Comparison of ENCODE assay signal across 15 cellular contexts in the genomic region with DNA sequence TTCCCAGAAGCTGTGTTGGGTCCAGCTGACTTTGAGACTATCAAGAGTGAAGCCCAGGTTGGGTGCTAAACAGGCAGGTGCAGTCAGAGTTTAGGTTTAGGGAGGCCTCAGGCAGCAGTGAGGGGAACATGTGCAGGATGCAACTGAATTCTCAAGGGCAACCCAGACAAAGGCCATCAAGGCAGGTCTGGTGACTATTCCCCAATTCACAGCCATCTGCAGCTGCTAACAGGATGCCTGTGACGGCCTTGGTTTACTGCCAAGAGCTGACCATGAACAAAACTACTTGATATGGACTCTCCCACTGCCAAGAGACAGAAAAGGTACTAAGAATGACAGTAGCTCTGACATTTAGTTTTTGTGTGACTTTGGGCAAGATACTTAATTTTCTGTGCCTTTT. TPM values are rescaled to one million over a fixed set of nuclear protein-coding genes. Genes with fewer than 3 reads are reported as not detected.
DNase-seq lines count a peak whose midpoint lies in the region; ATAC-seq and TF ChIP-seq lines count a peak whose summit lies in the region.
"Had no signal": no experiment of that assay in that cellular context is flagged by ENCODE, and none has a peak within 500 bp of the region (broad histone marks: within the 10 kb centered on the region; RNA-seq: fewer than 3 reads in every experiment).

No MANE protein-coding gene starts in this region.

- DNase-seq in AG20443 (ENCODE audit: low spot score) (peak; percentile 41), NCI-H2029 treated with DMSO at 0.1 percent for 48 hours (lab: John Stamatoyannopoulos, UW) (peak; percentile 6), choroid plexus epithelial cell (ENCODE audit: low read depth) (peak; percentile 54), lung (ENCODE audit: low spot score) (no peak), NCI-H446 (lab: John Stamatoyannopoulos, UW) (no peak), HPDE6-E6E7 (ENCODE audit: extremely low spot score) (no peak)
- no peak for DNase-seq in activated CD8-positive, alpha-beta T cell treated with anti-CD3 and anti-CD28 coated beads, Interleukin-2, amount 10 ng/mL, durations not matched to agents 7 days and 5 days
- DNase-seq: activated B cell treated with CpG ODN at 0.5 μM for 24 hours; mammary epithelial cell; NCI-H526 treated with DMSO at 0.1 percent for 48 hours; SJCRH30; stimulated activated CD4-positive, alpha-beta T cell treated with anti-CD3 and anti-CD28 coated beads, Interleukin-4, amount 100 ng/mL, for 1 hour had no signal

- H3K36me3 ChIP-seq in lung (ENCODE audit: control insufficient read depth in 2 of 2, insufficient read depth in 2 of 2, low read length in 2 of 2): peaks cover 6 to 14% of the 10 kb centered on the region in 2 donors
- H3K36me3 ChIP-seq: SJCRH30 had no signal

- 49 to 85% methylated on average over 1 of the region's 1 CpG for WGBS in lung, 2 donors

- H3K9me3 Mint-ChIP-seq in activated CD8-positive, alpha-beta T cell treated with anti-CD3 and anti-CD28 coated beads, Interleukin-2, amount 10 ng/mL, durations not matched to agents 7 days and 5 days (ENCODE audit: insufficient read depth): no peaks in the 10 kb centered on the region
- H3K9me3 Mint-ChIP-seq: activated B cell treated with CpG ODN at 0.5 μM for 24 hours; stimulated activated naive CD8-positive, alpha-beta T cell treated with anti-CD3 and anti-CD28 coated beads, Interleukin-15, Interleukin-2, amounts not matched to agents 100 ng/mL and 50 ng/mL, for 24 hours had no signal

- H3K4me3 ChIP-seq in choroid plexus epithelial cell (ENCODE audit: low read depth, low read length): no peak overlapping the region
- H3K4me3 ChIP-seq in lung: no peak overlapping the region
- H3K4me3 ChIP-seq: GM12878, SJCRH30 had no signal

- peaks cover 34% of the 10 kb centered on the region for H3K36me3 Mint-ChIP-seq in activated CD8-positive, alpha-beta T cell treated with anti-CD3 and anti-CD28 coated beads, Interleukin-2, amount 10 ng/mL, durations not matched to agents 7 days and 5 days (ENCODE audit: low read depth)

- POLR2A ChIA-PET in activated CD8-positive, alpha-beta T cell treated with anti-CD3 and anti-CD28 coated beads, Interleukin-2, amount 10 ng/mL, durations not matched to agents 7 days and 5 days (lab: Charles Lee): no interaction called here

- H3K4me3 Mint-ChIP-seq in activated CD8-positive, alpha-beta T cell treated with anti-CD3 and anti-CD28 coated beads, Interleukin-2, amount 10 ng/mL, durations not matched to agents 7 days and 5 days: no peak overlapping the region
- H3K4me3 Mint-ChIP-seq: activated B cell treated with CpG ODN at 0.5 μM for 24 hours; stimulated activated naive CD8-positive, alpha-beta T cell treated with anti-CD3 and anti-CD28 coated beads, Interleukin-15, Interleukin-2, amounts not matched to agents 100 ng/mL and 50 ng/mL, for 24 hours had no signal

- peaks cover 18% of the 10 kb centered on the region for H3K27me3 Mint-ChIP-seq in activated CD8-positive, alpha-beta T cell treated with anti-CD3 and anti-CD28 coated beads, Interleukin-2, amount 10 ng/mL, durations not matched to agents 7 days and 5 days (ENCODE audit: low read depth)
- H3K27me3 Mint-ChIP-seq: activated B cell treated with CpG ODN at 0.5 μM for 24 hours had no signal

- no peaks in the 10 kb centered on the region for H3K9me3 ChIP-seq in lung (ENCODE audit: control insufficient read depth in 2 of 2, insufficient read depth in 1 of 2, low read length in 1 of 2)
- H3K9me3 ChIP-seq: SJCRH30 had no signal

- H3K27me3 ChIP-seq in lung (ENCODE audit: control insufficient read depth, insufficient read depth): no peaks in the 10 kb centered on the region
- H3K27me3 ChIP-seq: SJCRH30 had no signal

- no peak for ATAC-seq in lung (ENCODE audit: insufficient read depth, low FRiP score)
- ATAC-seq in activated CD8-positive, alpha-beta T cell treated with anti-CD3 and anti-CD28 coated beads, Interleukin-2, amount 10 ng/mL, durations not matched to agents 7 days and 5 days: no peak
- ATAC-seq in HG02588 (IDR thresholded peaks at IDR 0.05; ENCODE audit: unreplicated experiment): no peak
- ATAC-seq: GM12878 had no signal

- no peaks in the 10 kb centered on the region for H3K4me1 ChIP-seq in lung (ENCODE audit: control insufficient read depth in 2 of 2, insufficient read depth in 2 of 2, low read length in 2 of 2)
- H3K4me1 ChIP-seq: SJCRH30 had no signal

- peak overlapping the region; percentile 43 to 47 for H3K27ac ChIP-seq in lung (ENCODE audit: low read depth in 1 of 2, low read length in 1 of 2)
- H3K27ac ChIP-seq: SJCRH30 had no signal

- H3K27ac Mint-ChIP-seq in activated CD8-positive, alpha-beta T cell treated with anti-CD3 and anti-CD28 coated beads, Interleukin-2, amount 10 ng/mL, durations not matched to agents 7 days and 5 days: no peak overlapping the region
- H3K27ac Mint-ChIP-seq: activated B cell treated with CpG ODN at 0.5 μM for 24 hours; stimulated activated naive CD8-positive, alpha-beta T cell treated with anti-CD3 and anti-CD28 coated beads, Interleukin-15, Interleukin-2, amounts not matched to agents 100 ng/mL and 50 ng/mL, for 24 hours had no signal

- no peak for TF ChIP-seq CTCF in choroid plexus epithelial cell (conservative IDR thresholded peaks at IDR 0.05; ENCODE audit: low read depth, low read length)
- no peak for TF ChIP-seq CTCF in lung (IDR thresholded peaks at IDR 0.05; ENCODE audit: control extremely low read depth, extremely low read depth)

- H3K4me1 Mint-ChIP-seq in activated CD8-positive, alpha-beta T cell treated with anti-CD3 and anti-CD28 coated beads, Interleukin-2, amount 10 ng/mL, durations not matched to agents 7 days and 5 days (ENCODE audit: low read depth): no peaks in the 10 kb centered on the region
- H3K4me1 Mint-ChIP-seq: activated B cell treated with CpG ODN at 0.5 μM for 24 hours had no signal

- CTCF ChIA-PET in activated CD8-positive, alpha-beta T cell treated with anti-CD3 and anti-CD28 coated beads, Interleukin-2, amount 10 ng/mL, durations not matched to agents 7 days and 5 days (lab: Charles Lee): no interaction called here

RNA-seq across cellular contexts. Expression of a gene that starts 45.2 kb away (rescaled TPM):
- 10 to 100 TPM; 51.3 to 70.7 TPM for total RNA-seq in lung
- polyA plus RNA-seq in lung: 10 to 100 TPM; 37.5 to 48.6 TPM
- total RNA-seq in activated CD8-positive, alpha-beta T cell treated with anti-CD3 and anti-CD28 coated beads, Interleukin-2, amount 10 ng/mL, durations not matched to agents 7 days and 5 days: under 1 TPM in 1 of 2 experiments, not detected in 1; 0.08 TPM
- total RNA-seq: activated B cell treated with CpG ODN at 0.5 μM for 24 hours had no signal

Comparison
In these comparisons a context has a peak if more than half of its experiments do, and no peak if none do; other contexts are left out.
1. DNase-seq: peak in AG20443 (single experiment), NCI-H2029 treated with DMSO at 0.1 percent for 48 hours (single experiment) and choroid plexus epithelial cell (single experiment); none in lung (single experiment), NCI-H446 (0 of 2), HPDE6-E6E7 (single experiment) and activated CD8-positive, alpha-beta T cell treated with anti-CD3 and anti-CD28 coated beads, Interleukin-2, amount 10 ng/mL, durations not matched to agents 7 days and 5 days (single experiment).
2. RNA of a gene that starts 45.2 kb away (total RNA-seq): 51.3 to 70.7 TPM in lung; 0.08 TPM in activated CD8-positive, alpha-beta T cell treated with anti-CD3 and anti-CD28 coated beads, Interleukin-2, amount 10 ng/mL, durations not matched to agents 7 days and 5 days; every median in the first group is over 10 times any median in the second.